Comparison of ENCODE assay signal across 8 cellular contexts in the genomic region with DNA sequence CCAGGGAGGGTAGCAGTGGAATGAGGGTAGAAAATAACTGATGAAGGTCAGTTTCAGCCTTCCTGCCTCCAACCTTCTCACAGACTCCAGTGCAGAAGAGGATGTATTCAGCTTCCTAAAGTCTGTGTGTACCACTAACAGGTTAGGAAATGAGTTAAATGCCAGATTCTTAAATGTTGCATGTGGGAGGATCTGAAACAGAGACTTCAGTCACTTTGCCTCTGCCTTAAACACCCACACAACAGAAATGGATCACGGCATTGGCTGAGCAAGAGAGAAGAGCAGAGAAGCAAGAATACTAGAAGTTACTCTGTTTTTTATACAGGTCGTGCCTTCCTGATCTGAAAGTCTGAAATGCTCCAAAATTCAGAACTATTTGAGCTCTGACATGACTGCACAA.
A peak's percentile ranks its signal among the peaks of the same experiment; 100 is the strongest.
DNase-seq lines count a peak whose midpoint lies in the region; ATAC-seq lines count a peak whose summit lies in the region.

No MANE protein-coding gene starts in this region.

- peak; percentile 55 for DNase-seq in inferior parietal cortex (ENCODE audit: extremely low spot score)
- DNase-seq in activated effector memory CD4-positive, alpha-beta T cell treated with Interleukin-2 at 50 U/mL for 16 hours, result no peak
- DNase-seq in NCI-H2081 treated with DMSO at 0.1 percent for 48 hours (lab: John Stamatoyannopoulos, UW), result no peak
- no peak for DNase-seq in NCI-H2107 (lab: John Stamatoyannopoulos, UW)
- DNase-seq in posterior cingulate gyrus, result no peak

- intact Hi-C loops in posterior cingulate gyrus (cut with DNase I), result no loop called here

- ATAC-seq in GM18498 (IDR thresholded peaks at IDR 0.05; ENCODE audit: unreplicated experiment) (peak; percentile 84), GM19467 (IDR thresholded peaks at IDR 0.05; ENCODE audit: unreplicated experiment) (peak; percentile 81), HG03159 (IDR thresholded peaks at IDR 0.05; ENCODE audit: unreplicated experiment) (peak; percentile 75)
